1 cellular context compared by ENCODE assay signal in the genomic region with DNA sequence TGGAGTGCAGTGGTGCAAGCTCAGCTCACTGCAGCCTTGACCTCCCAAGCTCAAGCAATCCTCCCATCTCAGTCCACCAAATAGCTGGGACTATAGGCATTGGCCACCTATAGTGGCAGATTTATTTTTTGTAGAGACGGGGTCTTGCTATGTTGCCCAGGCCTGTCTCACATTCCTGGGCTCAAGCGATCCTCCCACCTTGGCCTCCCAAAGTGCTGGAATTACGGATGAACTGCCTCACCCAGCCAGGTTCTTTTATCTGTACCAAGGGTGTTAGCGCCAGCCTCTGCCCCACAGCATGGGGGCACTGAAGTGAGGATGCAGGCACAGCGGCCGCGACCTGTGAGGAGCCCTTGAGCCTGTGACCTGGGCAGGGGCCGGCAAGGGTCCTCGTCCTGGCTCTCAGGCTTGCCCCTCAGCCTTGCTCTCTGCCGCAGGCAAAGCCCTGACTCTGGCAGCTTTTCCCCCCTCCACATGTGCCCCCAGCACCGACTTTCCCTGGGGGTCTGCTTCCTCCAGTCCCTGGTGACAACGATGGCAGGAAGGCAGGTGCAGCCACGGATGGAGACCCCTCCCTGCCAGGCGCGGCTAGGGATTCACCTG.
TF ChIP-seq lines count a peak whose summit lies in the region.

No MANE protein-coding gene starts in this region.

TF ChIP-seq in H1, 55 proteins besides CTCF, POLR2A, EP300 and RAD21:
- TF ChIP-seq KDM1A (IDR thresholded peaks at IDR 0.05; ENCODE audit: borderline replicate concordance, low read length) (0 out of 2 replicates have a peak, but pooled peaks have one; percentile 17), CTBP2 (IDR thresholded peaks at IDR 0.05; ENCODE audit: borderline replicate concordance, insufficient read depth, insufficient read length, low read length) (no peak)
